ENCODE assay signal across 24 cellular contexts in the genomic region with DNA sequence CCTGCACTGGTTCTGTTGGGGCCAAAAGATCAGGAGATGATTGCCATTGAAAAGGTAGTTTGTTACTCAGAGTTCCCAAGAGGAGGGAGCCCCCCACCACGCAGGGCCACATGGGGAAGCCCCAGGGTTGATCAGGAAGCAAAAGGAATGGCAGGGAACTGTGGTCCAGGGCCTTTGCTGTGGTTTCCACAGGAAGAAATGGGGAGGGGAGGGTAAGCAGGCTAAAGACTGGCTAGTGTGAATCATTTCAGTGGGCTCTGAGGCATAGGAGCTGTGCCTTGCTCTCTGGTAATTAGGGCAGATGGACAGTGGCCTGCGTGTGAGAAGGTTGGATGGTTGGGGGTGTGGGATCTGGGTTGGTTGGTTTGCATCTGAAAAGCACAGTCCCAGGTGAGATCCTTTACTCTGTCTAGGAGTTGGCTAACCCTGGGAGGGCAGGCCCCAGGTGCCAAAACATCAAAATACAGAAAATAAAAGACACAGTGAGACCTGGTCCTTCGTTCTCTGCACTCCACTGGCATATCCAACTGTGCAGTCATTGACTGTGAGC.
DNase-seq lines count a peak whose midpoint lies in the region; ATAC-seq and TF ChIP-seq lines count a peak whose summit lies in the region.
"Had no signal": no experiment of that assay in that cellular context is flagged by ENCODE, and none has a peak within 500 bp of the region (broad histone marks: within the 10 kb centered on the region; RNA-seq: fewer than 3 reads in every experiment).

No MANE protein-coding gene starts in this region.

- no peak for ATAC-seq in mucosa of descending colon
- ATAC-seq in HG03342 (IDR thresholded peaks at IDR 0.05; ENCODE audit: unreplicated experiment) = no peak
- ATAC-seq: A549; activated T-cell treated with anti-CD3 and anti-CD28 coated beads, Interleukin-2, amount 50 U/mL, for 4 hours; foreskin keratinocyte; PC-3 had no signal

- no peaks in the 10 kb centered on the region for H3K36me3 ChIP-seq in BLaER1 treated with 17β-estradiol and CSF1 and Interleukin-3, amounts not matched to agents 10 nM and 100 nM
- H3K36me3 ChIP-seq in esophagus muscularis mucosa (no peaks in the 10 kb centered on the region), neural progenitor cell (no peaks in the 10 kb centered on the region), mucosa of descending colon (ENCODE audit: low read depth) (no peaks in the 10 kb centered on the region)
- H3K36me3 ChIP-seq: BE2C, neutrophil had no signal

- peak overlapping the region; percentile 92 for H3K27ac Mint-ChIP-seq in neural progenitor cell
- H3K27ac Mint-ChIP-seq: type B pancreatic cell had no signal

- DNase-seq in M059J (ENCODE audit: low read depth) = peak; percentile 32
- peak; percentile 55 for DNase-seq in esophagus muscularis mucosa (ENCODE audit: extremely low spot score)
- no peak for DNase-seq in neural progenitor cell (ENCODE audit: low spot score)
- no peak for DNase-seq in foreskin melanocyte
- no peak for DNase-seq in mucosa of descending colon
- DNase-seq in NCI-H446 treated with DMSO at 0.1 percent for 48 hours (lab: John Stamatoyannopoulos, UW) = no peak
- DNase-seq: activated CD4-positive, alpha-beta T cell treated with anti-CD3 and anti-CD28 coated beads for 1 hour; activated T-cell treated with anti-CD3 and anti-CD28 coated beads, Interleukin-2, amount 50 U/mL, for 4 hours; BE2C; DMS79 treated with DMSO at 0.1 percent for 48 hours; effector CD8-positive, alpha-beta T cell; foreskin keratinocyte; NCI-H1436; NCI-H446; PC-3; SHP77; small intestine; stimulated activated CD4-positive, alpha-beta T cell treated with anti-CD3 and anti-CD28 coated beads, Interleukin-2, amount 100 ng/mL, for 24 hours had no signal

- TF ChIP-seq EP300 in esophagus muscularis mucosa (IDR thresholded peaks at IDR 0.05) = no peak

- H3K4me3 Mint-ChIP-seq in neural progenitor cell = no peak overlapping the region
- H3K4me3 Mint-ChIP-seq: activated T-cell treated with anti-CD3 and anti-CD28 coated beads, Interleukin-2, amount 50 U/mL, for 4 hours; type B pancreatic cell had no signal

- no peaks in the 10 kb centered on the region for H3K36me3 Mint-ChIP-seq in neural progenitor cell
- H3K36me3 Mint-ChIP-seq: IgD-negative memory B cell, type B pancreatic cell had no signal

- WGBS in esophagus muscularis mucosa = 84% methylated on average over 3 of the region's 3 CpGs

- peaks cover 0 to 17% (median 12%) of the 10 kb centered on the region in 11 experiments; a peak in 17 of 22 replicates for H3K9me3 ChIP-seq in BLaER1 treated with 17β-estradiol and CSF1 and Interleukin-3, amounts not matched to agents 10 nM and 100 nM (replicated peaks in 1 of 11)
- H3K9me3 ChIP-seq in esophagus muscularis mucosa (no peaks in the 10 kb centered on the region), neural progenitor cell (ENCODE audit: low read depth) (no peaks in the 10 kb centered on the region), mucosa of descending colon (no peaks in the 10 kb centered on the region)
- H3K9me3 ChIP-seq: A549, BE2C, neutrophil had no signal

- peaks cover 30% of the 10 kb centered on the region for H3K4me1 Mint-ChIP-seq in neural progenitor cell

- peak overlapping the region; percentile 37 for H2AFZ ChIP-seq in neural progenitor cell (replicated peaks)

- H3K9ac ChIP-seq in BLaER1 treated with 17β-estradiol and CSF1 and Interleukin-3, amounts not matched to agents 10 nM and 100 nM = 0 out of 22 replicates have a peak overlapping the region, but pooled peaks of 1 of the 11 experiments have one; percentile 27
- no peak overlapping the region for H3K9ac ChIP-seq in neural progenitor cell

- peaks cover 12% of the 10 kb centered on the region for H3K27me3 Mint-ChIP-seq in neural progenitor cell (ENCODE audit: insufficient read depth, low read depth)
- H3K27me3 Mint-ChIP-seq: IgD-negative memory B cell, type B pancreatic cell had no signal

- TF ChIP-seq CTCF in esophagus muscularis mucosa (IDR thresholded peaks at IDR 0.05) (no peak), neural progenitor cell (IDR thresholded peaks at IDR 0.05) (no peak), mucosa of descending colon (IDR thresholded peaks at IDR 0.05) (no peak)

- peaks cover 11 to 34% (median 27%) of the 10 kb centered on the region in 10 experiments for H3K4me1 ChIP-seq in BLaER1 treated with 17β-estradiol and CSF1 and Interleukin-3, amounts not matched to agents 10 nM and 100 nM
- H3K4me1 ChIP-seq in esophagus muscularis mucosa (peaks cover 0 to 7% (median 1%) of the 10 kb centered on the region in 4 donors), neural progenitor cell (peaks cover 7% of the 10 kb centered on the region), mucosa of descending colon (ENCODE audit: low read depth) (no peaks in the 10 kb centered on the region)
- H3K4me1 ChIP-seq: A549, BE2C, foreskin keratinocyte had no signal

- no peaks in the 10 kb centered on the region for H3K79me2 ChIP-seq in neural progenitor cell (ENCODE audit: low read depth)

- no peak for TF ChIP-seq POLR2A in esophagus muscularis mucosa (IDR thresholded peaks at IDR 0.05; ENCODE audit: low read depth)

- H3K27ac ChIP-seq in BLaER1 treated with 17β-estradiol and CSF1 and Interleukin-3, amounts not matched to agents 10 nM and 100 nM = no peak overlapping the region
- no peak overlapping the region for H3K27ac ChIP-seq in esophagus muscularis mucosa (replicated peaks in 1 of 4)
- H3K27ac ChIP-seq in neural progenitor cell = no peak overlapping the region
- H3K27ac ChIP-seq: A549, foreskin keratinocyte, neutrophil had no signal

- H3K4me3 ChIP-seq in BLaER1 treated with 17β-estradiol and CSF1 and Interleukin-3, amounts not matched to agents 10 nM and 100 nM = no peak overlapping the region
- H3K4me3 ChIP-seq in esophagus muscularis mucosa = no peak overlapping the region
- H3K4me3 ChIP-seq in neural progenitor cell = no peak overlapping the region
- H3K4me3 ChIP-seq in mucosa of descending colon = no peak overlapping the region
- H3K4me3 ChIP-seq: A549 had no signal

- no peaks in the 10 kb centered on the region for H3K9me3 Mint-ChIP-seq in neural progenitor cell
- H3K9me3 Mint-ChIP-seq: type B pancreatic cell had no signal

- no peaks in the 10 kb centered on the region for H3F3A ChIP-seq in neural progenitor cell (ENCODE audit: low read depth)

- intact Hi-C loops in esophagus muscularis mucosa (cut with DNase I) = no loop called here
- intact Hi-C loops in mucosa of descending colon (cut with DNase I, micrococcal nuclease) = no loop called here

- no peaks in the 10 kb centered on the region for H4K20me1 ChIP-seq in BLaER1 treated with 17β-estradiol and CSF1 and Interleukin-3, amounts not matched to agents 10 nM and 100 nM
- H4K20me1 ChIP-seq in neural progenitor cell (ENCODE audit: low read depth) = no peaks in the 10 kb centered on the region

- peak overlapping the region; percentile 47 to 81 (median 69) for H3K4me2 ChIP-seq in BLaER1 treated with 17β-estradiol and CSF1 and Interleukin-3, amounts not matched to agents 10 nM and 100 nM
- H3K4me2 ChIP-seq in neural progenitor cell = no peak overlapping the region
- H3K4me2 ChIP-seq: A549 had no signal

- no peaks in the 10 kb centered on the region for H3K27me3 ChIP-seq in BLaER1 treated with 17β-estradiol and CSF1 and Interleukin-3, amounts not matched to agents 10 nM and 100 nM
- H3K27me3 ChIP-seq in esophagus muscularis mucosa = no peaks in the 10 kb centered on the region
- no peaks in the 10 kb centered on the region for H3K27me3 ChIP-seq in neural progenitor cell
- H3K27me3 ChIP-seq: BE2C, foreskin keratinocyte, neutrophil had no signal

Comparison
In these comparisons a context has a peak if more than half of its experiments do, and no peak if none do; other contexts are left out.
1. DNase-seq: peak in M059J (single experiment) and esophagus muscularis mucosa (single experiment); none in neural progenitor cell (single experiment), foreskin melanocyte (single experiment), mucosa of descending colon (0 of 3) and NCI-H446 treated with DMSO at 0.1 percent for 48 hours (single experiment).